ENCODE assay signal across 1 cellular context in genomic region chr6:136608991-136609390, GRCh38.
TF ChIP-seq lines count a peak whose summit lies in the region.

No MANE protein-coding gene starts in this region.

TF ChIP-seq in GM12878, 131 proteins besides CTCF, POLR2A, EP300 and RAD21:
- TF ChIP-seq MEF2B (IDR thresholded peaks at IDR 0.05; ENCODE audit: partially characterized antibody, poor library complexity, severe bottlenecking) (peak; percentile 10), E2F4 (IDR thresholded peaks at IDR 0.05; ENCODE audit: low read depth, low read length) (no peak)
TF ChIP-seq in GM12878: peak in this region for 1.
